In genomic region chr18:7360606-7361170, GRCh38 we compare ENCODE assay signal across 24 cellular contexts.
"Had no signal": no experiment of that assay in that cellular context is flagged by ENCODE, and none has a peak within 500 bp of the region (broad histone marks: within the 10 kb centered on the region; RNA-seq: fewer than 3 reads in every experiment).

No MANE protein-coding gene starts in this region.

- H3K36me3 ChIP-seq: MG63, SJCRH30 had no signal

- H3K9me3 ChIP-seq: MG63, SJCRH30 had no signal

- H3K4me3 ChIP-seq: MG63, SJCRH30 had no signal

- DNase-seq: IMR-90, Karpas-422, KG1, MG63, NCI-H1092, NCI-H1105 treated with DMSO at 0.1 percent for 48 hours, NCI-H1417 treated with DMSO at 0.1 percent for 48 hours, NCI-H187, NCI-H2029, NCI-H2081 treated with DMSO at 0.1 percent for 48 hours, NCI-H2171, NCI-H226, NCI-H446, NCI-H510A, NCI-H524 treated with DMSO at 0.1 percent for 48 hours, NCI-H69, NCI-H774, PC-3, SHP77 treated with DMSO at 0.1 percent for 48 hours, SJCRH30 had no signal

- ATAC-seq: HepG2, Panc1, PC-3, SK-N-SH treated with all-trans-retinoic acid at 6 μM for 48 hours had no signal

- H3K4me1 ChIP-seq: SJCRH30 had no signal

- H3K27ac ChIP-seq: RWPE1, SJCRH30 had no signal

- H3K27me3 ChIP-seq: MG63, SJCRH30 had no signal
